15 cellular contexts compared by ENCODE assay signal in the genomic region with DNA sequence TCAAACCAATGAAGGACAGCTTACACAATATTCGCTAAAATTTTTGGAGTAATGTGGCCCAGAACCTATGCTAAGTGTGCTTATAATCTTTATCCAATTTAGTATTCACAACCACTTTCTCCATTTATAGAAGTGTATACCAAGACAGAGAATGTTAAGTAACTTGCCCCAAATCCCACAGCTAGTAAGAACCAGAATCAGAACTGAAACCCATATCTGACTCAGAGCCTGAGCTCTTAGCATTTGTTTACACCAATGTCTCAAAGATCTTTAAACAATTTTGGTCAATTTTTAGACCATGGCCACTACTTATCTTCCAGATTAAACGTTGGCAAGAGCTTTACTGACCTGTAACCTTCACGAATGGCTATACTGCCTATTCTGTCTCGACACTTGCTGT. TPM values are rescaled to one million over a fixed set of nuclear protein-coding genes. Genes with fewer than 3 reads are reported as not detected.
DNase-seq lines count a peak whose midpoint lies in the region; ATAC-seq, FAIRE-seq and TF ChIP-seq lines count a peak whose summit lies in the region.
"Had no signal": no experiment of that assay in that cellular context is flagged by ENCODE, and none has a peak within 500 bp of the region (broad histone marks: within the 10 kb centered on the region; RNA-seq: fewer than 3 reads in every experiment).

No MANE protein-coding gene starts in this region.

- no peak overlapping the region for H2AK5ac ChIP-seq in H1 (ENCODE audit: low read depth, low read length)

- H2BK20ac ChIP-seq in H1 (ENCODE audit: low read length): no peak overlapping the region

- no peak overlapping the region for H3K14ac ChIP-seq in H1 (ENCODE audit: insufficient read length)

- no peak for TF ChIP-seq EP300 in H1 (IDR thresholded peaks at IDR 0.05; ENCODE audit: borderline replicate concordance in 1 of 2, low read depth in 2 of 2, low read length in 2 of 2)

- H2AFZ ChIP-seq in H1 (ENCODE audit: low read length): no peak overlapping the region

- H3K23me2 ChIP-seq in H1 (ENCODE audit: low read depth, low read length): no peaks in the 10 kb centered on the region

- peak overlapping the region; percentile 41 for H4K5ac ChIP-seq in H1 (ENCODE audit: insufficient read length, low read depth, low read length)

- FAIRE-seq in H1 (lab: Jason Lieb, UNC): no peak
- FAIRE-seq: astrocyte, HTR-8/SVneo had no signal

- CTCF ChIA-PET in H1 (lab: Charles Lee; ENCODE audit: partially characterized antibody): interaction anchor here (1.7 to 3.5 kb wide), 2 partner anchors 59 to 180 kb away, joined by 5 to 13 read pairs; no protein-coding TSS in a partner anchor

- in situ Hi-C loops in G401 (cut with HindIII; ENCODE audit: low sequenced_read_pairs): no loop called here

- ATAC-seq in GM18505 (IDR thresholded peaks at IDR 0.05; ENCODE audit: unreplicated experiment) (peak; percentile 52), GM19463 (IDR thresholded peaks at IDR 0.05; ENCODE audit: unreplicated experiment) (peak; percentile 73), HG03066 (IDR thresholded peaks at IDR 0.05; ENCODE audit: low read depth, unreplicated experiment) (peak; percentile 76), HG03571 (IDR thresholded peaks at IDR 0.05; ENCODE audit: unreplicated experiment) (no peak)
- ATAC-seq: Panc1 had no signal

- H3K9me3 ChIP-seq in H1 (ENCODE audit: insufficient read depth in 2 of 2, low read depth in 1 of 2, low read length in 1 of 2) (no peaks in the 10 kb centered on the region), colonic mucosa (no peaks in the 10 kb centered on the region)
- H3K9me3 ChIP-seq: vagina had no signal

- no peak overlapping the region for H4K8ac ChIP-seq in H1 (ENCODE audit: extremely low read depth, insufficient read depth, low read length)

- no peak overlapping the region for H4K91ac ChIP-seq in H1 (replicated peaks; ENCODE audit: insufficient read length, low read length)

- H3K18ac ChIP-seq in H1 (ENCODE audit: extremely low read depth, low read length): no peak overlapping the region

- H3K56ac ChIP-seq in H1 (replicated peaks; ENCODE audit: insufficient read length, low read depth, low read length): no peak overlapping the region

- H3K79me2 ChIP-seq in H1 (ENCODE audit: control insufficient read depth in 1 of 2, insufficient read depth in 2 of 2, low read length in 2 of 2): no peaks in the 10 kb centered on the region

- TF ChIP-seq RAD21 in H1 (IDR thresholded peaks at IDR 0.05 in 1 of 2, conservative IDR thresholded peaks at IDR 0.05 in 1 of 2; ENCODE audit: low read depth in 2 of 2, low read length in 2 of 2): no peak

- no peak overlapping the region for H3K23ac ChIP-seq in H1 (ENCODE audit: insufficient read length)

- TF ChIP-seq POLR2A in GM18505 (IDR thresholded peaks at IDR 0.05; ENCODE audit: borderline replicate concordance, extremely low read depth, insufficient read depth, insufficient read length): no peak
- TF ChIP-seq POLR2A in H1 (IDR thresholded peaks at IDR 0.05; ENCODE audit: control extremely low read depth in 1 of 2, low read depth in 2 of 2, low read length in 2 of 2): no peak

- 79% methylated on average over 4 of the region's 4 CpGs; no CpG with 5 or more reads in 1 of the 2 experiments for whole genome bisulfite sequencing in H1 (ENCODE audit: extremely low coverage in 1 of 2, insufficient coverage in 1 of 2, insufficient read length in 1 of 2, insufficient replicate concordance in 2 of 2, low coverage in 1 of 2, low lambda C conversion rate in 2 of 2, missing lambda C conversion rate in 1 of 2), 2 experiments

- H2BK12ac ChIP-seq in H1 (ENCODE audit: low read depth, low read length): no peak overlapping the region

- no peak overlapping the region for H2BK120ac ChIP-seq in H1 (replicated peaks; ENCODE audit: low read depth, low read length)

- H3K4me3 ChIP-seq in H1 (ENCODE audit: extremely low read depth in 1 of 4, insufficient read depth in 2 of 4, low read depth in 3 of 4, low read length in 4 of 4) (no peak overlapping the region), colonic mucosa (no peak overlapping the region)
- H3K4me3 ChIP-seq: vagina had no signal

- no peak for DNase-seq in H1 (ENCODE audit: low read depth in 1 of 2, low spot score in 2 of 2)
- DNase-seq in G401 (ENCODE audit: low spot score): no peak
- no peak for DNase-seq in SKM-1 treated with dmso at 0.1 percent for 144 hours (lab: John Stamatoyannopoulos, UW; ENCODE audit: unreplicated experiment)
- no peak for DNase-seq in colonic mucosa
- DNase-seq: Calu3, NCI-H2029 had no signal

- no peak overlapping the region for H2BK15ac ChIP-seq in H1 (ENCODE audit: low read length)

- H2BK5ac ChIP-seq in H1 (ENCODE audit: low read depth, low read length): no peak overlapping the region

- intact Hi-C loops in colonic mucosa (cut with DNase I): no loop called here

- H3K4ac ChIP-seq in H1 (replicated peaks; ENCODE audit: insufficient read length, low read depth, low read length): no peak overlapping the region

- H3K4me1 ChIP-seq in H1 (replicated peaks in 1 of 4; ENCODE audit: control insufficient read depth in 3 of 4, insufficient read depth in 4 of 4, low read length in 3 of 4) (peaks cover 3 to 28% (median 13%) of the 10 kb centered on the region in 4 experiments; a peak in 5 of 7 replicates), colonic mucosa (no peaks in the 10 kb centered on the region)
- H3K4me1 ChIP-seq: vagina had no signal

- no peak overlapping the region for H3K27ac ChIP-seq in H1 (ENCODE audit: low read depth, low read length)
- H3K27ac ChIP-seq in colonic mucosa: no peak overlapping the region
- H3K27ac ChIP-seq: epithelial cell of prostate, vagina had no signal

- H3K4me2 ChIP-seq in H1 (ENCODE audit: insufficient read depth in 1 of 2, low read depth in 2 of 2, low read length in 2 of 2): no peak overlapping the region

- POLR2A ChIA-PET in H1 (lab: Charles Lee; ENCODE audit: partially characterized antibody): interaction anchor here (1.6 kb wide), 1 partner anchor 120 kb away, joined by 3 read pairs; no protein-coding TSS in a partner anchor

- H3K36me3 ChIP-seq in H1 (ENCODE audit: control insufficient read depth in 2 of 4, insufficient read depth in 4 of 4, low read length in 3 of 4): peaks cover 0 to 7% (median 5%) of the 10 kb centered on the region in 4 experiments; a peak in 3 of 8 replicates
- H3K36me3 ChIP-seq in colonic mucosa: no peaks in the 10 kb centered on the region

- no peaks in the 10 kb centered on the region for H3K79me1 ChIP-seq in H1 (ENCODE audit: low read depth, low read length)

- TF ChIP-seq CTCF in H1 (IDR thresholded peaks at IDR 0.05; ENCODE audit: control extremely low read depth in 1 of 3, insufficient read depth in 1 of 3, low read depth in 1 of 3, low read length in 3 of 3) (no peak), colonic mucosa (IDR thresholded peaks at IDR 0.05) (no peak)

- H3K27me3 ChIP-seq in H1 (replicated peaks in 1 of 4; ENCODE audit: control insufficient read depth in 3 of 4, extremely low read depth in 1 of 4, insufficient read depth in 3 of 4, low read length in 3 of 4): no peaks in the 10 kb centered on the region
- no peaks in the 10 kb centered on the region for H3K27me3 ChIP-seq in colonic mucosa
- H3K27me3 ChIP-seq: vagina had no signal

- H4K20me1 ChIP-seq in H1 (replicated peaks in 1 of 2; ENCODE audit: control insufficient read depth in 1 of 2, insufficient read depth in 2 of 2, low read length in 2 of 2): no peaks in the 10 kb centered on the region

- H3K9ac ChIP-seq in H1 (replicated peaks in 1 of 4; ENCODE audit: extremely low read depth in 1 of 4, low read depth in 3 of 4, low read length in 3 of 4) (no peak overlapping the region), colonic mucosa (ENCODE audit: low read depth in 2 of 2, low read length in 2 of 2) (no peak overlapping the region)

TF ChIP-seq in H1, 55 proteins besides CTCF, POLR2A, EP300 and RAD21:
- no peak for TF ChIP-seq POU5F1 (IDR thresholded peaks at IDR 0.05; ENCODE audit: low read depth, low read length)
- no peak for TF ChIP-seq CBX5 (IDR thresholded peaks at IDR 0.05; ENCODE audit: low read depth, low read length)
- no peak for TF ChIP-seq CREB1 (IDR thresholded peaks at IDR 0.05)
- no peak for TF ChIP-seq NANOG (IDR thresholded peaks at IDR 0.05; ENCODE audit: insufficient read depth, low read depth, low read length, poor library complexity, severe bottlenecking)
- no peak for TF ChIP-seq SIN3A (conservative IDR thresholded peaks at IDR 0.05 in 1 of 2, IDR thresholded peaks at IDR 0.05 in 1 of 2; ENCODE audit: low read depth in 1 of 2, low read length in 2 of 2)
- TF ChIP-seq RFX5 (IDR thresholded peaks at IDR 0.05; ENCODE audit: borderline replicate concordance, low read depth, low read length): no peak
- no peak for TF ChIP-seq POLR2AphosphoS5 (IDR thresholded peaks at IDR 0.05; ENCODE audit: low read depth, low read length)
- no peak for TF ChIP-seq SP1 (IDR thresholded peaks at IDR 0.05; ENCODE audit: low read depth, low read length)

RNA-seq across cellular contexts. Expression of a gene that starts 53.0 kb away (rescaled TPM):
- total RNA-seq in H1 (2021; fragmentation: NEBNext Ultra II Directional; extraction: Animal tissue kit (Norgen Biotek cat#: 25700)): 14.8 and 15.9 TPM in 2 replicates
- 25.6 and 33.7 TPM in 2 replicates for polyA plus RNA-seq in H1 (2011; rRNA removed)
- 34.9 TPM for polyA plus RNA-seq in H1 (2011; cell fraction: cytosol; rRNA removed)
- polyA plus RNA-seq in H1 (2011; cell fraction: nucleus; rRNA removed): 176 TPM
- polyA plus RNA-seq in H1 (2012, experiment 1 of 2): 23.8 to 37.0 TPM (median 27.7 TPM) in 4 replicates
- 10.2 TPM for polyA plus RNA-seq in H1 (2012, experiment 2 of 2)
- polyA plus RNA-seq in H1 (2013, experiment 1 of 2): 4.1 TPM
- polyA plus RNA-seq in H1 (2013, experiment 2 of 2): 3.1 TPM
- polyA minus RNA-seq in H1 (2011; rRNA and poly(A)+ RNA removed): 22.0 and 24.4 TPM in 2 replicates
- 22.1 TPM for polyA minus RNA-seq in H1 (2011; cell fraction: cytosol; rRNA and poly(A)+ RNA removed)
- 58.7 TPM for polyA minus RNA-seq in H1 (2011; cell fraction: nucleus; rRNA and poly(A)+ RNA removed)
- total RNA-seq in G401 (2014; rRNA removed; shearing (Covaris generic)): not detected in 2 replicates
- 1 to 10 TPM; 3.2 to 4.3 TPM for total RNA-seq in colonic mucosa
